ENCODE assay signal across 15 cellular contexts in the genomic region with DNA sequence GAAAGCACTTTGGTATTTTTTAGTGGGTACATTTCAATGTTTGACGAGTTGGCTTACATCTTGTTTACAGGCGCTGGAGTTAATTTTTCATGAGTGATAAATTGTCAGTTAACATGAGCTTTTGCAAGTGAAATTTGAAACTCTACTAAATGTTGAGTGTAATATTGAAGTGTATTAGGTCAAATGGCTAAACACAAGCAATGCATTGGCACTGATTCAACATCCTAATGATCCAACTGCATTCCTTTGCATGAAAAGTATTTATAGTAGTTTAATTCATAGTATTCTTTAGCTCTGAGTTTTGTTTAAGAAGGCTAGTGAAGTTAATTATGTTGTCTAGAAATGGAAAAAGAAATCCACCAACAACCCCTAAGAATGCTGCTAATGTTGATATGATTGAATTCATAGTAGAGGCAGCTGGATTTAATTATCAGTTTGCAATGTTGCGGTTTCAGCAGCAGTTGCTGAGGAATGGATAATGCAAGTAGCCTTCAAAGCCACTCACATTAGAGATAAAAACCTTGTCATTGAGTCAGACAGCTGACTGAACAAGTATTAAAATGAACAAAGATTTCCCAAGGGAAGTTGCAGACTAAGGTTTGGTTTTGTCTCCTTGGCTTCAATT.
DNase-seq lines count a peak whose midpoint lies in the region; ATAC-seq and TF ChIP-seq lines count a peak whose summit lies in the region.
"Had no signal": no experiment of that assay in that cellular context is flagged by ENCODE, and none has a peak within 500 bp of the region (broad histone marks: within the 10 kb centered on the region; RNA-seq: fewer than 3 reads in every experiment).

No MANE protein-coding gene starts in this region.

- peak overlapping the region; percentile 94 for H3K27ac Mint-ChIP-seq in mesothelial cell of epicardium
- H3K27ac Mint-ChIP-seq: B cell had no signal

- ATAC-seq in HG03196 (IDR thresholded peaks at IDR 0.05; ENCODE audit: unreplicated experiment) (no peak), HG02970 (IDR thresholded peaks at IDR 0.05; ENCODE audit: low FRiP score, unreplicated experiment) (no peak)
- ATAC-seq: gastroesophageal sphincter had no signal

- peaks cover 80% of the 10 kb centered on the region for H3K4me1 Mint-ChIP-seq in mesothelial cell of epicardium
- H3K4me1 Mint-ChIP-seq: B cell, H9 had no signal

- peak overlapping the region; percentile 30 for H3K4me3 Mint-ChIP-seq in mesothelial cell of epicardium
- H3K4me3 Mint-ChIP-seq: B cell, H9 had no signal

- H3K27me3 Mint-ChIP-seq in mesothelial cell of epicardium (ENCODE audit: low read depth): no peaks in the 10 kb centered on the region
- H3K27me3 Mint-ChIP-seq: B cell had no signal

- in situ Hi-C loops in astrocyte of the spinal cord (cut with HindIII; ENCODE audit: low sequenced_read_pairs): no loop called here

- no peak for TF ChIP-seq CTCF in astrocyte of the spinal cord (IDR thresholded peaks at IDR 0.05; ENCODE audit: low read depth, low read length)
- TF ChIP-seq CTCF in mesothelial cell of epicardium (IDR thresholded peaks at IDR 0.05; ENCODE audit: unreplicated experiment): no peak

- H3K9me3 Mint-ChIP-seq in mesothelial cell of epicardium: no peaks in the 10 kb centered on the region
- H3K9me3 Mint-ChIP-seq: H9 had no signal

- peaks cover 2% of the 10 kb centered on the region for H3K36me3 Mint-ChIP-seq in mesothelial cell of epicardium

- H3K4me3 ChIP-seq in astrocyte of the spinal cord (ENCODE audit: low read depth, low read length): no peak overlapping the region
- H3K4me3 ChIP-seq: gastroesophageal sphincter had no signal

- DNase-seq in AG08395 (ENCODE audit: low spot score): peak; percentile 25
- peak; percentile 65 for DNase-seq in HS-27A (ENCODE audit: low read depth)
- peak; percentile 85 for DNase-seq in astrocyte of the spinal cord (ENCODE audit: low read depth, low spot score)
- DNase-seq in mesothelial cell of epicardium (ENCODE audit: low spot score in 2 of 2, unreplicated experiment in 2 of 2): no peak
- no peak for DNase-seq in NCI-H774 (lab: John Stamatoyannopoulos, UW)
- no peak for DNase-seq in DMS114 treated with DMSO at 0.1 percent for 48 hours (lab: John Stamatoyannopoulos, UW; ENCODE audit: unreplicated experiment)
- DNase-seq: activated CD4-positive, alpha-beta T cell treated with anti-CD3 and anti-CD28 coated beads for 4 hours; activated effector memory CD4-positive, alpha-beta T cell treated with Interleukin-2 at 50 U/mL for 16 hours; cerebellar nuclear complex; DMS79 treated with DMSO at 0.1 percent for 48 hours; H9 had no signal

Comparison
In these comparisons a context has a peak if more than half of its experiments do, and no peak if none do; other contexts are left out.
1. DNase-seq: peak in AG08395 (single experiment), HS-27A (single experiment) and astrocyte of the spinal cord (single experiment); none in mesothelial cell of epicardium (0 of 2), NCI-H774 (single experiment) and DMS114 treated with DMSO at 0.1 percent for 48 hours (single experiment).